Comparison of ENCODE assay signal across 8 cellular contexts in the genomic region with DNA sequence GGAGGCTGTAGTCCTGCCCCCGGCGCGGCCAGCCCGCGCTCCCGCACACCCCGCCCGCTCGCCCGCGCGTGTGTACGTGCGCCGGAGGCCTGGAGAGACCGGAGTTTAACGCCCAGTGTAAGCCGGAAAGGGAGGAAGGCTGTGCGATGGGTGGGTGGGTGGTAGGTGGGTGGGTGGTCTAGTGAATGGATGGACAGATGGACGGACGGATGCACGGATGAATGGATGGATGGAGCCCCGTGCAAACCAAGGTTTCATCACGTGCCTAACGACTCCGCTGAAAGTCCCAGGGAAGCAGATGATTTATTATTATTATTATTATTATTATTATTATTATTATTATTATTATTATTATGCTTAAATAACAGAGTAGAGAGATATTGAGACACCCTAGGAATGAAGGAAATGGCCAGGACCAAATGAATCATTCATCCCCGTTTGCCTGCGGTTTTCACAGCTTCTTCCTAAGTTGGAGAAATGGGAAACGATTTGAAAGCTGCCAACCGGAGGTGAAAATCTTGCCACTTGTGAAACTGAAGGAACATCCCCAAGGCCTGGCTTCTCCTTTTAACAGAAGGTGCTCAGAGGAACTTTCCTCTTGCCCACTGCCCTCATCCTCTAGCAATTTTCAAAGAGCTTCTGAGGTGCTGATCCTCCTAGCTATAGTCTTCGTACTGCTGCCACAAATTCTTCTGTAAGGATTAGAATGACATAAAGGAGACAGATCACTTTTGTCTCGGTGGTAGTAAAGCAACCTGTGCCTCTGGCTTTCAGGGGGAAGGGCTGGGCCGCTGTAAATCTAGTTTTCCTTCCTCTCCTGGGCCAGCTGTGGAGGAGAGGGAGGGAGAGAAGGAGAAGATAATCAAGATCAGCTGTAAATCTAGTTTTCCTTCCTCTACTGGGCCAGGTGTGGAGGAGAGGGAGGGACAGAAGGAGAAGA. TPM values are rescaled to one million over a fixed set of nuclear protein-coding genes. Genes with fewer than 3 reads are reported as not detected.
DNase-seq lines count a peak whose midpoint lies in the region; ATAC-seq and TF ChIP-seq lines count a peak whose summit lies in the region.

No MANE protein-coding gene starts in this region.

- peak overlapping the region; percentile 41 to 68 for H3K4me3 ChIP-seq in ascending aorta
- H3K4me3 ChIP-seq in upper lobe of left lung = peak overlapping the region in 3 of 4 donors; percentile 47 to 62 (median 58)

- H3K27me3 ChIP-seq in ascending aorta = no peaks in the 10 kb centered on the region
- H3K27me3 ChIP-seq in upper lobe of left lung = peaks cover 0 to 10% (median 3%) of the 10 kb centered on the region in 4 donors

- intact Hi-C loops in ascending aorta (cut with DNase I) = no loop called here

- H3K9me3 Mint-ChIP-seq in activated naive CD8-positive, alpha-beta T cell (ENCODE audit: low read depth) = no peaks in the 10 kb centered on the region
- no peaks in the 10 kb centered on the region for H3K9me3 Mint-ChIP-seq in activated naive CD8-positive, alpha-beta T cell treated with anti-CD3 and anti-CD28 coated beads for 36 hours

- H3K36me3 ChIP-seq in ascending aorta (no peaks in the 10 kb centered on the region), upper lobe of left lung (no peaks in the 10 kb centered on the region)

- TF ChIP-seq POLR2A in upper lobe of left lung (IDR thresholded peaks at IDR 0.05) = no peak

- H3K9me3 ChIP-seq in ascending aorta (no peaks in the 10 kb centered on the region), upper lobe of left lung (no peaks in the 10 kb centered on the region)

- H3K27me3 Mint-ChIP-seq in activated naive CD8-positive, alpha-beta T cell = peaks cover 27% of the 10 kb centered on the region
- peaks cover 54% of the 10 kb centered on the region for H3K27me3 Mint-ChIP-seq in activated naive CD8-positive, alpha-beta T cell treated with anti-CD3 and anti-CD28 coated beads for 36 hours

- no peak for ATAC-seq in upper lobe of left lung (ENCODE audit: low FRiP score in 2 of 2)

- DNase-seq in activated naive CD8-positive, alpha-beta T cell treated with anti-CD3 and anti-CD28 coated beads for 36 hours = no peak
- DNase-seq in ascending aorta (ENCODE audit: low spot score in 2 of 2) (no peak), kidney tubule cell (ENCODE audit: low spot score) (peak; percentile 56), upper lobe of left lung (no peak), DMS79 treated with DMSO at 0.1 percent for 48 hours (lab: John Stamatoyannopoulos, UW) (no peak), NCI-H128 (lab: John Stamatoyannopoulos, UW; ENCODE audit: unreplicated experiment) (no peak), GOT3 (lab: John Stamatoyannopoulos, UW) (no peak)

- H3K27ac ChIP-seq in ascending aorta = no peak overlapping the region
- H3K27ac ChIP-seq in upper lobe of left lung = no peak overlapping the region

- H3K4me1 ChIP-seq in ascending aorta (no peaks in the 10 kb centered on the region), upper lobe of left lung (peaks cover 0 to 12% (median 2%) of the 10 kb centered on the region in 4 donors)

- H3K4me3 Mint-ChIP-seq in activated naive CD8-positive, alpha-beta T cell = peak overlapping the region; percentile 56
- H3K4me3 Mint-ChIP-seq in activated naive CD8-positive, alpha-beta T cell treated with anti-CD3 and anti-CD28 coated beads for 36 hours = no peak overlapping the region

- no peak for TF ChIP-seq CTCF in ascending aorta (IDR thresholded peaks at IDR 0.05)
- no peak for TF ChIP-seq CTCF in upper lobe of left lung (IDR thresholded peaks at IDR 0.05)

- 15% methylated on average over 21 to 30 of the region's 33 CpGs for WGBS in upper lobe of left lung, 2 donors

- H3K4me1 Mint-ChIP-seq in activated naive CD8-positive, alpha-beta T cell (ENCODE audit: low read depth) = peaks cover 6% of the 10 kb centered on the region
- H3K4me1 Mint-ChIP-seq in activated naive CD8-positive, alpha-beta T cell treated with anti-CD3 and anti-CD28 coated beads for 36 hours = peaks cover 3% of the 10 kb centered on the region

- TF ChIP-seq EP300 in upper lobe of left lung (IDR thresholded peaks at IDR 0.05) = no peak

- H3K27ac Mint-ChIP-seq in activated naive CD8-positive, alpha-beta T cell = no peak overlapping the region
- no peak overlapping the region for H3K27ac Mint-ChIP-seq in activated naive CD8-positive, alpha-beta T cell treated with anti-CD3 and anti-CD28 coated beads for 36 hours

- no peaks in the 10 kb centered on the region for H3K36me3 Mint-ChIP-seq in activated naive CD8-positive, alpha-beta T cell
- no peaks in the 10 kb centered on the region for H3K36me3 Mint-ChIP-seq in activated naive CD8-positive, alpha-beta T cell treated with anti-CD3 and anti-CD28 coated beads for 36 hours

RNA-seq across cellular contexts. Expression of a gene that starts 0.6 kb away (rescaled TPM):
- total RNA-seq in activated naive CD8-positive, alpha-beta T cell treated with anti-CD3 and anti-CD28 coated beads for 36 hours = not detected
- total RNA-seq in ascending aorta (not detected), upper lobe of left lung (under 1 TPM in 1 of 6 donors, not detected in 5; 0.15 TPM)
